10 cellular contexts compared by ENCODE assay signal in the genomic region with DNA sequence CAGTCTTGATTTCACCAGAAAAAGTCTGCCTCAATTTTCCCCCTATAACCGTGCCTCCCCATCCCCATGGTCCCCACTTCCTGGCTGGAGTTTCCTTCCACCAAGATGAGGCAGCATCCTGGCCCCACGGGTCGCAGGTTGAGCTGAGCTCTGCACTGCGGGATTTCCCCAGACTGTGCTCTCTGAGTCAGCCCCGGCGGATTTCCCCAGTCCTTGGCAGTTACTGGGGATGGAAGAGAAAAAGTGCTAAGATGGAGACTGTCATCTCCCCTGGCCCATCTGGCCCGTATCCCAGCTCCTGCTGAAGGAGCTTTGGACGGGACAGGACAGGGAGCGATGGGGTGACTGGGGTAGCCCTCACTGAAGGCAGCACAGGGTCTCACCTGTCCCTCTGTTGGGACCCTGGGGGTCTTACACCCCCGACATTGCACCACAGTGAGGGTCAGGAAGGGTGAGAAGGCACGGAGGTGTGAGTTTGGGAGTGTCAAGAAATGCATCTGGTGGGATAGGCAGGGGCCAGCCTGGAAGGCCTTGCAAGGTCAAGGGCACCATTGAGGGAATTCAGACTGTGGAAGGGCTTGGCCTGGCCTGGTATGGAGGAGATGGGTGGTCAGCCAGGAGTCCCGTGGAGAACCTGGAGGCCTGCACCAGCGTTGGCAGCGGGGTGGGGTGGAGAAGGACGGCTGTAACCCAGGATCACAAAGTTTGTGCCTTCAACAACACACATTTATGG. TPM values are rescaled to one million over a fixed set of nuclear protein-coding genes. Genes with fewer than 3 reads are reported as not detected.
DNase-seq lines count a peak whose midpoint lies in the region; ATAC-seq and TF ChIP-seq lines count a peak whose summit lies in the region.
"Had no signal": no experiment of that assay in that cellular context is flagged by ENCODE, and none has a peak within 500 bp of the region (broad histone marks: within the 10 kb centered on the region; RNA-seq: fewer than 3 reads in every experiment).

No MANE protein-coding gene starts in this region.

- intact Hi-C loops in left cardiac atrium (cut with DNase I) (no loop called here), left ventricle myocardium inferior (cut with micrococcal nuclease) (no loop called here), vagina (cut with DNase I) (no loop called here)

- H3K27ac ChIP-seq in left ventricle myocardium inferior (replicated peaks) = no peak overlapping the region
- H3K27ac ChIP-seq in vagina = no peak overlapping the region

- peaks cover 9% of the 10 kb centered on the region for H3K4me1 ChIP-seq in left ventricle myocardium inferior
- H3K4me1 ChIP-seq in vagina = no peaks in the 10 kb centered on the region

- peaks cover 64% of the 10 kb centered on the region for H3K36me3 Mint-ChIP-seq in activated T-cell treated with anti-CD3 and anti-CD28 coated beads, Interleukin-2, amount 50 U/mL, for 4 hours (ENCODE audit: insufficient read depth)
- H3K36me3 Mint-ChIP-seq in type B pancreatic cell = peaks cover 46% of the 10 kb centered on the region

- no peaks in the 10 kb centered on the region for H3K27me3 Mint-ChIP-seq in activated T-cell treated with anti-CD3 and anti-CD28 coated beads, Interleukin-2, amount 50 U/mL, for 4 hours (ENCODE audit: low read depth)
- no peaks in the 10 kb centered on the region for H3K27me3 Mint-ChIP-seq in type B pancreatic cell
- H3K27me3 Mint-ChIP-seq: B cell had no signal

- no peaks in the 10 kb centered on the region for H3K27me3 ChIP-seq in left ventricle myocardium inferior (ENCODE audit: low read depth)
- no peaks in the 10 kb centered on the region for H3K27me3 ChIP-seq in vagina

- H3K36me3 ChIP-seq in left ventricle myocardium inferior (peaks cover 66% of the 10 kb centered on the region), vagina (peaks cover 0 to 58% of the 10 kb centered on the region in 2 donors)

- ATAC-seq in left cardiac atrium = peak; percentile 27 to 41
- peak; percentile 96 to 97 for ATAC-seq in activated T-cell treated with anti-CD3 and anti-CD28 coated beads, Interleukin-2, amount 50 U/mL, for 4 hours
- no peak for ATAC-seq in GM21390 (IDR thresholded peaks at IDR 0.05; ENCODE audit: unreplicated experiment)

- H3K4me3 ChIP-seq in left ventricle myocardium inferior = no peak overlapping the region
- H3K4me3 ChIP-seq in vagina = no peak overlapping the region

- H3K27ac Mint-ChIP-seq in type B pancreatic cell = no peak overlapping the region
- H3K27ac Mint-ChIP-seq: B cell had no signal

- TF ChIP-seq CTCF in left ventricle myocardium inferior (IDR thresholded peaks at IDR 0.05; ENCODE audit: borderline replicate concordance) (no peak), type B pancreatic cell (conservative IDR thresholded peaks at IDR 0.05) (no peak), vagina (IDR thresholded peaks at IDR 0.05) (no peak)

- H3K9me3 Mint-ChIP-seq in activated T-cell treated with anti-CD3 and anti-CD28 coated beads, Interleukin-2, amount 50 U/mL, for 4 hours = no peaks in the 10 kb centered on the region
- H3K9me3 Mint-ChIP-seq in type B pancreatic cell = no peaks in the 10 kb centered on the region

- TF ChIP-seq POLR2A in vagina (IDR thresholded peaks at IDR 0.05) = no peak

- peaks cover 16% of the 10 kb centered on the region for H3K4me1 Mint-ChIP-seq in activated T-cell treated with anti-CD3 and anti-CD28 coated beads, Interleukin-2, amount 50 U/mL, for 4 hours (ENCODE audit: low read depth)
- peaks cover 22% of the 10 kb centered on the region for H3K4me1 Mint-ChIP-seq in type B pancreatic cell (ENCODE audit: unreplicated experiment)
- H3K4me1 Mint-ChIP-seq: B cell had no signal

- H3K9me3 ChIP-seq in left ventricle myocardium inferior (replicated peaks) (no peaks in the 10 kb centered on the region), vagina (no peaks in the 10 kb centered on the region)

- DNase-seq in left cardiac atrium (no peak), left ventricle myocardium inferior (no peak), kidney tubule cell (ENCODE audit: low spot score) (peak; percentile 83), type B pancreatic cell (ENCODE audit: extremely low spot score, unreplicated experiment) (peak; percentile 50), vagina (ENCODE audit: extremely low spot score in 2 of 2) (no peak)
- DNase-seq in activated T-cell treated with anti-CD3 and anti-CD28 coated beads, Interleukin-2, amount 50 U/mL, for 4 hours = no peak
- no peak for DNase-seq in NK-92 treated with Interleukin-12 subunit alpha and Interleukin-12 subunit beta, amount 100 ng/mL, for 24 hours (lab: John Stamatoyannopoulos, UW)
- DNase-seq: hypothalamus had no signal

- no peak overlapping the region for H3K4me3 Mint-ChIP-seq in activated T-cell treated with anti-CD3 and anti-CD28 coated beads, Interleukin-2, amount 50 U/mL, for 4 hours
- no peak overlapping the region for H3K4me3 Mint-ChIP-seq in type B pancreatic cell
- H3K4me3 Mint-ChIP-seq: B cell had no signal

RNA-seq across cellular contexts. Expression of a gene that starts 36.5 kb away (rescaled TPM):
- total RNA-seq in left cardiac atrium = 10 to 100 TPM; 25.9 to 26.7 TPM
- 17.5 TPM for total RNA-seq in left ventricle myocardium inferior
- 10 to 100 TPM; 29.4 to 43.1 (median 30.6) TPM for total RNA-seq in activated T-cell treated with anti-CD3 and anti-CD28 coated beads, Interleukin-2, amount 50 U/mL, for 4 hours
- 66.6 and 96.7 TPM in 2 replicates for total RNA-seq in type B pancreatic cell (ENCODE audit: low replicate concordance)
- total RNA-seq in vagina = 75.9 TPM

RNA-seq across cellular contexts. Expression of a gene that starts 37.6 kb away (rescaled TPM):
- total RNA-seq in left cardiac atrium = not detected
- not detected for total RNA-seq in left ventricle myocardium inferior
- total RNA-seq in activated T-cell treated with anti-CD3 and anti-CD28 coated beads, Interleukin-2, amount 50 U/mL, for 4 hours = not detected
- not detected in 2 replicates for total RNA-seq in type B pancreatic cell (ENCODE audit: low replicate concordance)
- total RNA-seq in vagina = not detected

RNA-seq across cellular contexts. Expression of a gene that starts 41.3 kb away (rescaled TPM):
- total RNA-seq in left cardiac atrium (10 to 100 TPM; 53.8 to 63.3 TPM), left ventricle myocardium inferior (39.1 TPM), type B pancreatic cell (ENCODE audit: low replicate concordance) (97.0 and 99.1 TPM in 2 replicates), vagina (26.8 TPM)
- 10 to 100 TPM; 29.8 to 39.2 (median 32.0) TPM for total RNA-seq in activated T-cell treated with anti-CD3 and anti-CD28 coated beads, Interleukin-2, amount 50 U/mL, for 4 hours

RNA-seq across cellular contexts. Expression of a gene that starts 48.3 kb away (rescaled TPM):
- not detected for total RNA-seq in left cardiac atrium
- total RNA-seq in left ventricle myocardium inferior = not detected
- not detected for total RNA-seq in activated T-cell treated with anti-CD3 and anti-CD28 coated beads, Interleukin-2, amount 50 U/mL, for 4 hours
- not detected in 2 replicates for total RNA-seq in type B pancreatic cell (ENCODE audit: low replicate concordance)
- total RNA-seq in vagina = not detected

RNA-seq across cellular contexts. Expression of a gene that starts 58.7 kb away (rescaled TPM):
- total RNA-seq in left cardiac atrium = not detected
- total RNA-seq in left ventricle myocardium inferior = not detected
- total RNA-seq in activated T-cell treated with anti-CD3 and anti-CD28 coated beads, Interleukin-2, amount 50 U/mL, for 4 hours = not detected
- total RNA-seq in type B pancreatic cell (ENCODE audit: low replicate concordance) = 0.43 TPM in 1 of 2 replicates, not detected in the other
- not detected for total RNA-seq in vagina

Comparison
In these comparisons a context has a peak if more than half of its experiments do, and no peak if none do; other contexts are left out.
1. DNase-seq: peak in kidney tubule cell (single experiment) and type B pancreatic cell (single experiment); none in left cardiac atrium (single experiment), left ventricle myocardium inferior (single experiment), activated T-cell treated with anti-CD3 and anti-CD28 coated beads, Interleukin-2, amount 50 U/mL, for 4 hours (single experiment), NK-92 treated with Interleukin-12 subunit alpha and Interleukin-12 subunit beta, amount 100 ng/mL, for 24 hours (single experiment) and vagina (0 of 2).